ENCODE assay signal across 1 cellular context in genomic region chr16:87812200-87812656, GRCh38.
TF ChIP-seq lines count a peak whose summit lies in the region.

No MANE protein-coding gene starts in this region.

TF ChIP-seq in HepG2, 621 proteins besides CTCF, POLR2A, EP300 and RAD21 (continued from another document and continues in another):
- TF ChIP-seq, protein P1, sequence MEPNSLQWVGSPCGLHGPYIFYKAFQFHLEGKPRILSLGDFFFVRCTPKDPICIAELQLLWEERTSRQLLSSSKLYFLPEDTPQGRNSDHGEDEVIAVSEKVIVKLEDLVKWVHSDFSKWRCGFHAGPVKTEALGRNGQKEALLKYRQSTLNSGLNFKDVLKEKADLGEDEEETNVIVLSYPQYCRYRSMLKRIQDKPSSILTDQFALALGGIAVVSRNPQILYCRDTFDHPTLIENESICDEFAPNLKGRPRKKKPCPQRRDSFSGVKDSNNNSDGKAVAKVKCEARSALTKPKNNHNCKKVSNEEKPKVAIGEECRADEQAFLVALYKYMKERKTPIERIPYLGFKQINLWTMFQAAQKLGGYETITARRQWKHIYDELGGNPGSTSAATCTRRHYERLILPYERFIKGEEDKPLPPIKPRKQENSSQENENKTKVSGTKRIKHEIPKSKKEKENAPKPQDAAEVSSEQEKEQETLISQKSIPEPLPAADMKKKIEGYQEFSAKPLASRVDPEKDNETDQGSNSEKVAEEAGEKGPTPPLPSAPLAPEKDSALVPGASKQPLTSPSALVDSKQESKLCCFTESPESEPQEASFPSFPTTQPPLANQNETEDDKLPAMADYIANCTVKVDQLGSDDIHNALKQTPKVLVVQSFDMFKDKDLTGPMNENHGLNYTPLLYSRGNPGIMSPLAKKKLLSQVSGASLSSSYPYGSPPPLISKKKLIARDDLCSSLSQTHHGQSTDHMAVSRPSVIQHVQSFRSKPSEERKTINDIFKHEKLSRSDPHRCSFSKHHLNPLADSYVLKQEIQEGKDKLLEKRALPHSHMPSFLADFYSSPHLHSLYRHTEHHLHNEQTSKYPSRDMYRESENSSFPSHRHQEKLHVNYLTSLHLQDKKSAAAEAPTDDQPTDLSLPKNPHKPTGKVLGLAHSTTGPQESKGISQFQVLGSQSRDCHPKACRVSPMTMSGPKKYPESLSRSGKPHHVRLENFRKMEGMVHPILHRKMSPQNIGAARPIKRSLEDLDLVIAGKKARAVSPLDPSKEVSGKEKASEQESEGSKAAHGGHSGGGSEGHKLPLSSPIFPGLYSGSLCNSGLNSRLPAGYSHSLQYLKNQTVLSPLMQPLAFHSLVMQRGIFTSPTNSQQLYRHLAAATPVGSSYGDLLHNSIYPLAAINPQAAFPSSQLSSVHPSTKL (CRISPR knock-in tag; IDR thresholded peaks at IDR 0.05): peak; percentile 38; the same call in 1 of the 2 replicates
- TF ChIP-seq ZNF850 (CRISPR knock-in tag; conservative IDR thresholded peaks at IDR 0.05) (no peak), FOXO1 (CRISPR knock-in tag; IDR thresholded peaks at IDR 0.05) (peak; percentile 24; the same call in 1 of the 2 replicates), CBX2 (IDR thresholded peaks at IDR 0.05; ENCODE audit: low read depth, low read length) (no peak), CBX2 (CRISPR knock-in tag; IDR thresholded peaks at IDR 0.05; ENCODE audit: low read depth) (no peak), PTBP1 (IDR thresholded peaks at IDR 0.05; ENCODE audit: low read depth, low read length, poor library complexity, severe bottlenecking) (no peak), SP2 (CRISPR knock-in tag; IDR thresholded peaks at IDR 0.05) (no peak), MIER2 (CRISPR knock-in tag; IDR thresholded peaks at IDR 0.05) (no peak), ZNF83 (CRISPR knock-in tag; IDR thresholded peaks at IDR 0.05; ENCODE audit: borderline replicate concordance) (no peak), IRF2 (CRISPR knock-in tag; IDR thresholded peaks at IDR 0.05) (peak; percentile 12; the same call in 1 of the 2 replicates), RXRB (CRISPR knock-in tag; IDR thresholded peaks at IDR 0.05; ENCODE audit: borderline replicate concordance) (0 out of 2 replicates have a peak, but pooled peaks have one; percentile 10), ZBTB34 (CRISPR knock-in tag; IDR thresholded peaks at IDR 0.05) (no peak), CHCHD3 (CRISPR knock-in tag; IDR thresholded peaks at IDR 0.05) (no peak), SRF (IDR thresholded peaks at IDR 0.05; ENCODE audit: low read depth, low read length) (no peak), ZNF292 (CRISPR knock-in tag; IDR thresholded peaks at IDR 0.05; ENCODE audit: borderline replicate concordance, low read depth) (no peak), ZNF136 (CRISPR knock-in tag; IDR thresholded peaks at IDR 0.05; ENCODE audit: low read depth) (no peak), ZNF747 (CRISPR knock-in tag; IDR thresholded peaks at IDR 0.05; ENCODE audit: borderline replicate concordance) (no peak), ATF4 (CRISPR knock-in tag; IDR thresholded peaks at IDR 0.05) (peak in 1 of 2 experiments; percentile 43; a peak in 1 of 4 replicates), ZNF460 (CRISPR knock-in tag; IDR thresholded peaks at IDR 0.05; ENCODE audit: borderline replicate concordance) (no peak), ZNF746 (CRISPR knock-in tag; IDR thresholded peaks at IDR 0.05) (no peak), ZNF564 (CRISPR knock-in tag; IDR thresholded peaks at IDR 0.05) (no peak), NR2F2 (IDR thresholded peaks at IDR 0.05; ENCODE audit: borderline replicate concordance, low read depth) (no peak), TARDBP (CRISPR knock-in tag; IDR thresholded peaks at IDR 0.05) (no peak), POLR2G (IDR thresholded peaks at IDR 0.05; ENCODE audit: low read depth, low read length) (no peak), ZNF614 (CRISPR knock-in tag; IDR thresholded peaks at IDR 0.05; ENCODE audit: borderline replicate concordance) (peak; percentile 27; the same call in 1 of the 2 replicates), ZNF768 (CRISPR knock-in tag; IDR thresholded peaks at IDR 0.05) (no peak), RFXANK (CRISPR knock-in tag; IDR thresholded peaks at IDR 0.05) (no peak), FOXM1 (CRISPR knock-in tag; IDR thresholded peaks at IDR 0.05) (no peak), HDAC2 (CRISPR knock-in tag; IDR thresholded peaks at IDR 0.05) (0 out of 2 replicates have a peak, but pooled peaks have one; percentile 21), CBX5 (CRISPR knock-in tag; IDR thresholded peaks at IDR 0.05; ENCODE audit: borderline replicate concordance) (no peak), ZSCAN9 (CRISPR knock-in tag; IDR thresholded peaks at IDR 0.05; ENCODE audit: borderline replicate concordance) (no peak), ZKSCAN1 (IDR thresholded peaks at IDR 0.05; ENCODE audit: low read length) (no peak), ZNF558 (CRISPR knock-in tag; IDR thresholded peaks at IDR 0.05; ENCODE audit: borderline replicate concordance) (no peak), ZFY (CRISPR knock-in tag; IDR thresholded peaks at IDR 0.05) (no peak), IRF9 (CRISPR knock-in tag; IDR thresholded peaks at IDR 0.05; ENCODE audit: borderline replicate concordance) (no peak), GRHL1 (CRISPR knock-in tag; conservative IDR thresholded peaks at IDR 0.05) (no peak), TCF7 (IDR thresholded peaks at IDR 0.05; ENCODE audit: low read depth) (no peak)
- TF ChIP-seq, protein P2, sequence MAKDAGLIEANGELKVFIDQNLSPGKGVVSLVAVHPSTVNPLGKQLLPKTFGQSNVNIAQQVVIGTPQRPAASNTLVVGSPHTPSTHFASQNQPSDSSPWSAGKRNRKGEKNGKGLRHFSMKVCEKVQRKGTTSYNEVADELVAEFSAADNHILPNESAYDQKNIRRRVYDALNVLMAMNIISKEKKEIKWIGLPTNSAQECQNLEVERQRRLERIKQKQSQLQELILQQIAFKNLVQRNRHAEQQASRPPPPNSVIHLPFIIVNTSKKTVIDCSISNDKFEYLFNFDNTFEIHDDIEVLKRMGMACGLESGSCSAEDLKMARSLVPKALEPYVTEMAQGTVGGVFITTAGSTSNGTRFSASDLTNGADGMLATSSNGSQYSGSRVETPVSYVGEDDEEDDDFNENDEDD (CRISPR knock-in tag; IDR thresholded peaks at IDR 0.05; ENCODE audit: borderline replicate concordance): peak; percentile 38; the same call in 1 of the 2 replicates
- TF ChIP-seq, protein P3, sequence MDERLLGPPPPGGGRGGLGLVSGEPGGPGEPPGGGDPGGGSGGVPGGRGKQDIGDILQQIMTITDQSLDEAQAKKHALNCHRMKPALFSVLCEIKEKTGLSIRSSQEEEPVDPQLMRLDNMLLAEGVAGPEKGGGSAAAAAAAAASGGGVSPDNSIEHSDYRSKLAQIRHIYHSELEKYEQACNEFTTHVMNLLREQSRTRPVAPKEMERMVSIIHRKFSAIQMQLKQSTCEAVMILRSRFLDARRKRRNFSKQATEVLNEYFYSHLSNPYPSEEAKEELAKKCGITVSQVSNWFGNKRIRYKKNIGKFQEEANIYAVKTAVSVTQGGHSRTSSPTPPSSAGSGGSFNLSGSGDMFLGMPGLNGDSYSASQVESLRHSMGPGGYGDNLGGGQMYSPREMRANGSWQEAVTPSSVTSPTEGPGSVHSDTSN (CRISPR knock-in tag; IDR thresholded peaks at IDR 0.05): no peak
- TF ChIP-seq, protein P4, sequence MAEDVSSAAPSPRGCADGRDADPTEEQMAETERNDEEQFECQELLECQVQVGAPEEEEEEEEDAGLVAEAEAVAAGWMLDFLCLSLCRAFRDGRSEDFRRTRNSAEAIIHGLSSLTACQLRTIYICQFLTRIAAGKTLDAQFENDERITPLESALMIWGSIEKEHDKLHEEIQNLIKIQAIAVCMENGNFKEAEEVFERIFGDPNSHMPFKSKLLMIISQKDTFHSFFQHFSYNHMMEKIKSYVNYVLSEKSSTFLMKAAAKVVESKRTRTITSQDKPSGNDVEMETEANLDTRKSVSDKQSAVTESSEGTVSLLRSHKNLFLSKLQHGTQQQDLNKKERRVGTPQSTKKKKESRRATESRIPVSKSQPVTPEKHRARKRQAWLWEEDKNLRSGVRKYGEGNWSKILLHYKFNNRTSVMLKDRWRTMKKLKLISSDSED (CRISPR knock-in tag; IDR thresholded peaks at IDR 0.05): no peak
- TF ChIP-seq, protein P5, sequence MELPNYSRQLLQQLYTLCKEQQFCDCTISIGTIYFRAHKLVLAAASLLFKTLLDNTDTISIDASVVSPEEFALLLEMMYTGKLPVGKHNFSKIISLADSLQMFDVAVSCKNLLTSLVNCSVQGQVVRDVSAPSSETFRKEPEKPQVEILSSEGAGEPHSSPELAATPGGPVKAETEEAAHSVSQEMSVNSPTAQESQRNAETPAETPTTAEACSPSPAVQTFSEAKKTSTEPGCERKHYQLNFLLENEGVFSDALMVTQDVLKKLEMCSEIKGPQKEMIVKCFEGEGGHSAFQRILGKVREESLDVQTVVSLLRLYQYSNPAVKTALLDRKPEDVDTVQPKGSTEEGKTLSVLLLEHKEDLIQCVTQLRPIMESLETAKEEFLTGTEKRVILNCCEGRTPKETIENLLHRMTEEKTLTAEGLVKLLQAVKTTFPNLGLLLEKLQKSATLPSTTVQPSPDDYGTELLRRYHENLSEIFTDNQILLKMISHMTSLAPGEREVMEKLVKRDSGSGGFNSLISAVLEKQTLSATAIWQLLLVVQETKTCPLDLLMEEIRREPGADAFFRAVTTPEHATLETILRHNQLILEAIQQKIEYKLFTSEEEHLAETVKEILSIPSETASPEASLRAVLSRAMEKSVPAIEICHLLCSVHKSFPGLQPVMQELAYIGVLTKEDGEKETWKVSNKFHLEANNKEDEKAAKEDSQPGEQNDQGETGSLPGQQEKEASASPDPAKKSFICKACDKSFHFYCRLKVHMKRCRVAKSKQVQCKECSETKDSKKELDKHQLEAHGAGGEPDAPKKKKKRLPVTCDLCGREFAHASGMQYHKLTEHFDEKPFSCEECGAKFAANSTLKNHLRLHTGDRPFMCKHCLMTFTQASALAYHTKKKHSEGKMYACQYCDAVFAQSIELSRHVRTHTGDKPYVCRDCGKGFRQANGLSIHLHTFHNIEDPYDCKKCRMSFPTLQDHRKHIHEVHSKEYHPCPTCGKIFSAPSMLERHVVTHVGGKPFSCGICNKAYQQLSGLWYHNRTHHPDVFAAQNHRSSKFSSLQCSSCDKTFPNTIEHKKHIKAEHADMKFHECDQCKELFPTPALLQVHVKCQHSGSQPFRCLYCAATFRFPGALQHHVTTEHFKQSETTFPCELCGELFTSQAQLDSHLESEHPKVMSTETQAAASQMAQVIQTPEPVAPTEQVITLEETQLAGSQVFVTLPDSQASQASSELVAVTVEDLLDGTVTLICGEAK (IDR thresholded peaks at IDR 0.05): no peak
- TF ChIP-seq, protein P5 (CRISPR knock-in tag; IDR thresholded peaks at IDR 0.05): no peak
